Comparison of ENCODE assay signal across 22 cellular contexts in the genomic region with DNA sequence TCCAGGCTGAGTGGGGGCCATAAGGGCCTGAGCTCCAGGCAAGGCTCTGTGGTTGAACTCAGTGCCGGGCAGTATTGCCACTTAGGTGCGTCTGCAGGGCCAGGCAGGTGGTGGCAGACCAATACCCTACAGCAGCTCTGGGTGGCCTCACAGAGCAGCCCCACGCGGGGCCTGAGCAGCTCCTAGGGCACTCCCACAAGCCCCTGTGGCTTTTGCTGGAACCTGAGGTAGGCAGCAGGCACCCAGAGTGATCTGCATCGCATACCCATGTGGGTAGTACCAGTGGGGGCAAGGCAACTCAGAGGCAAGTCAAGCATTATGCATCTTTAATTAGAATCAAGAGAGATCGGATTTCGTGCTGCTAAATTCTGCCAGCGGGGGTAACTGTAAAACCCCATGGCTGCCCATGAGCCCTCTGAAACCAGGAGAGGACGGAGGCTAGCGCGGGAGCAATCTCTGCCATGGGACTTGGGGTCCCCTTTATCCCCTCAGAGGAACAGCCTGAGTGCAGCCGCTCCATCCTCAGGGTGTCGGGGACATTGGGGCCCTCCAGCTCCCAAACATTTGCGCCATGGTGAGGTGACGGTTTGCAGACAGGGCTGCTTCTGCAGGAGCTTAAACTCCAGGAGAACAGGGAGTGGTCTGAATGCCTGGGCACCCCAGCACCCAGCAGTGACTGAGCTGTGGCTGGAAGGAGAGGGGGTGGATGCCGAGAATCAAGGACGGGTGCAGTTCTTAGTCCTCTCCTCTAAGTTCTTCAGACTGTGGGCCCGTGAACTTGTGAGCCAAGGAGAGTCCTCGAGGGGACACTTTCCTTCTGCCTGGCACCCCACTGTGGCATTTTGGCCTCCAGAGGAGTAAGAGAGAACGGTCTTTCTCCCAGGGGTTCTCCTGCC.
"Had no signal": no experiment of that assay in that cellular context is flagged by ENCODE, and none has a peak within 500 bp of the region (broad histone marks: within the 10 kb centered on the region; RNA-seq: fewer than 3 reads in every experiment).

No MANE protein-coding gene starts in this region.

- H3K36me3 ChIP-seq: ascending aorta, brain microvascular endothelial cell, esophagus squamous epithelium, gastrocnemius medialis, right lobe of liver, transverse colon, WERI-Rb-1 had no signal

- H3K27ac ChIP-seq: ascending aorta, brain microvascular endothelial cell, dorsolateral prefrontal cortex, esophagus squamous epithelium, gastrocnemius medialis, right lobe of liver, transverse colon, WERI-Rb-1 had no signal

- ATAC-seq: activated naive CD4-positive, alpha-beta T cell treated with anti-CD3 and anti-CD28 coated beads, Interleukin-2, amount 50 U/mL, for 72 hours; activated T-helper 17 cell treated with anti-CD3 and anti-CD28 coated beads, Interleukin-2, amount 50 U/mL, for 72 hours; gastrocnemius medialis; stimulated activated naive B cell treated with anti-CD40 and anti-IgM and Interleukin-4, amounts not matched to agents 10 μg/mL and 1 μg/mL and 100 μg/mL, for 72 hours had no signal

- DNase-seq: activated CD4-positive, alpha-beta T cell treated with anti-CD3 and anti-CD28 coated beads for 1 hour; activated CD4-positive, alpha-beta T cell treated with anti-CD3 and anti-CD28 coated beads, Interleukin-2, amount 50 U/mL, for 4 hours; activated CD8-positive, alpha-beta memory T cell treated with anti-CD3 and anti-CD28 coated beads for 24 hours; activated CD8-positive, alpha-beta memory T cell treated with anti-CD3 and anti-CD28 coated beads, Interleukin-2, amount 50 U/mL, for 4 hours; activated T-cell treated with anti-CD3 and anti-CD28 coated beads, Interleukin-2, amount 50 U/mL, for 24 hours; brain microvascular endothelial cell; dorsolateral prefrontal cortex; esophagus squamous epithelium; gastrocnemius medialis; hippocampal formation; nephron progenitor cell; occipital lobe; right lobe of liver; stimulated activated CD4-positive, alpha-beta T cell treated with anti-CD3 and anti-CD28 coated beads, Interleukin-15, amount 100 ng/mL, for 24 hours; stimulated activated naive B cell treated with anti-CD40 and anti-IgM and Interleukin-4, amounts not matched to agents 10 μg/mL and 1 μg/mL and 100 μg/mL, for 72 hours; T-helper 1 cell; transverse colon; WERI-Rb-1 had no signal

- H3K4me3 ChIP-seq: ascending aorta, dorsolateral prefrontal cortex, esophagus squamous epithelium, gastrocnemius medialis, right lobe of liver, smooth muscle cell, transverse colon had no signal

- H3K27me3 ChIP-seq: ascending aorta, brain microvascular endothelial cell, right lobe of liver had no signal

- H3K9me3 ChIP-seq: ascending aorta, esophagus squamous epithelium, gastrocnemius medialis, right lobe of liver, transverse colon had no signal

- H3K4me1 ChIP-seq: ascending aorta, esophagus squamous epithelium, gastrocnemius medialis, right lobe of liver, transverse colon had no signal
